In the genomic region with DNA sequence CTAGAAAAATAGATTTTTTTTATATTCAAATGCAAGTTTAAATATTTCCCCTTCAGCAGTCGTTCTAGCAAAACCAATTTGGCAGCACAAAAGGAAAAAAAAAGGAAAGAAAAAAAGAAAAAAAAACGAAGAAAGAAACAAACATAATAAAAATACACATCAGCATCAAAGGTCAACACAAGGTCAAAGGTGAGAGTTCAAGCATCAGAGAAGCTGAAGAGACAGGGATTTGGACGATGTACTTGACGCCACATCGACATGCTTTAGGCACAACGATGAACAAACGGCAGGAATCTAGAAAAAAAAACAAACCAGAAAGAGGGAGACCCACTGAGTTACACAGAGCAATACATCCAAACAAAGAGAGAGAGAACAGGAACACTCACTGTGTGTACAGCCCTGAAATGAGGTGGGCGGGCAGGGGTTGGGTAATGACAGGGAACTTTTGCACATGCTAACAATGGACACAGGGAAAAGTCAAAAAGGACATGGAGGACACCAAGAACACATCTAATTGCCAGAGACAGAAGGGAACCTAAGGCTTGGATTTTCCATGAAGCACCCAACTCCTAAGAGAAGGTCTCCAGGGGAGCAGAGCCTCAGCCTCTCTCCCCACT, we compare ENCODE assay signal across 13 cellular contexts. TPM values are rescaled to one million over a fixed set of nuclear protein-coding genes. Genes with fewer than 3 reads are reported as not detected.
DNase-seq lines count a peak whose midpoint lies in the region; ATAC-seq and TF ChIP-seq lines count a peak whose summit lies in the region.
"Had no signal": no experiment of that assay in that cellular context is flagged by ENCODE, and none has a peak within 500 bp of the region (broad histone marks: within the 10 kb centered on the region; RNA-seq: fewer than 3 reads in every experiment).

No MANE protein-coding gene starts in this region.

- H3K27ac ChIP-seq in gastroesophageal sphincter: peak overlapping the region; percentile 45 to 80 (median 62)
- H3K27ac ChIP-seq in sigmoid colon: peak overlapping the region; percentile 61 to 78 (median 68)

- TF ChIP-seq POLR2A in gastroesophageal sphincter (IDR thresholded peaks at IDR 0.05) (no peak), sigmoid colon (IDR thresholded peaks at IDR 0.05) (no peak)

- peak overlapping the region; percentile 42 for H3K27ac Mint-ChIP-seq in T-helper 1 cell treated with Interleukin-12 subunit alpha and Interleukin-12 subunit beta and Interleukin-4 antibody, amounts not matched to agents 30 μg/mL and 1 μg/mL, for 36 hours

- H3K4me3 Mint-ChIP-seq in T-helper 1 cell treated with Interleukin-12 subunit alpha and Interleukin-12 subunit beta and Interleukin-4 antibody, amounts not matched to agents 30 μg/mL and 1 μg/mL, for 36 hours: no peak overlapping the region
- H3K4me3 Mint-ChIP-seq: HFFc6, naive B cell had no signal

- H3K4me3 ChIP-seq in gastroesophageal sphincter (no peak overlapping the region), sigmoid colon (no peak overlapping the region)

- TF ChIP-seq EP300 in gastroesophageal sphincter (IDR thresholded peaks at IDR 0.05) (no peak), sigmoid colon (IDR thresholded peaks at IDR 0.05) (no peak)

- peaks cover 42% of the 10 kb centered on the region for H3K36me3 Mint-ChIP-seq in T-helper 1 cell treated with Interleukin-12 subunit alpha and Interleukin-12 subunit beta and Interleukin-4 antibody, amounts not matched to agents 30 μg/mL and 1 μg/mL, for 36 hours (ENCODE audit: low read depth)

- no peaks in the 10 kb centered on the region for H3K9me3 Mint-ChIP-seq in T-helper 1 cell treated with Interleukin-12 subunit alpha and Interleukin-12 subunit beta and Interleukin-4 antibody, amounts not matched to agents 30 μg/mL and 1 μg/mL, for 36 hours
- H3K9me3 Mint-ChIP-seq: HFFc6, naive B cell had no signal

- DNase-seq in T-helper 1 cell: no peak
- peak; percentile 70 for DNase-seq in NCI-H69 (lab: John Stamatoyannopoulos, UW)
- DNase-seq in sigmoid colon: no peak
- no peak for DNase-seq in NCI-H82 treated with DMSO at 0.1 percent for 48 hours (lab: John Stamatoyannopoulos, UW; ENCODE audit: unreplicated experiment)
- DNase-seq: HFFc6; hippocampal formation; naive B cell; stimulated activated CD4-positive, alpha-beta T cell treated with anti-CD3 and anti-CD28 coated beads, Interleukin-4, amount 100 ng/mL, for 1 hour had no signal

- peaks cover 12 to 75% (median 31%) of the 10 kb centered on the region in 3 donors for H3K4me1 ChIP-seq in gastroesophageal sphincter
- H3K4me1 ChIP-seq in sigmoid colon: peaks cover 0 to 70% (median 64%) of the 10 kb centered on the region in 4 donors

- peaks cover 13% of the 10 kb centered on the region for H3K4me1 Mint-ChIP-seq in T-helper 1 cell treated with Interleukin-12 subunit alpha and Interleukin-12 subunit beta and Interleukin-4 antibody, amounts not matched to agents 30 μg/mL and 1 μg/mL, for 36 hours (ENCODE audit: low read depth)

- 20 to 51% methylated on average over 5 to 8 of the region's 8 CpGs for WGBS in gastroesophageal sphincter (ENCODE audit: low coverage in 1 of 2), 2 donors
- 72 to 74% methylated on average over 8 of the region's 8 CpGs for WGBS in sigmoid colon, 2 donors

- H3K27me3 ChIP-seq in gastroesophageal sphincter (no peaks in the 10 kb centered on the region), sigmoid colon (no peaks in the 10 kb centered on the region)

- no peaks in the 10 kb centered on the region for H3K27me3 Mint-ChIP-seq in T-helper 1 cell treated with Interleukin-12 subunit alpha and Interleukin-12 subunit beta and Interleukin-4 antibody, amounts not matched to agents 30 μg/mL and 1 μg/mL, for 36 hours (ENCODE audit: low read depth)
- H3K27me3 Mint-ChIP-seq: naive B cell had no signal

- ATAC-seq in gastroesophageal sphincter (peak; percentile 52), HG02852 (IDR thresholded peaks at IDR 0.05; ENCODE audit: unreplicated experiment) (no peak), GM21381 (IDR thresholded peaks at IDR 0.05; ENCODE audit: unreplicated experiment) (no peak)

- no peak for TF ChIP-seq CTCF in gastroesophageal sphincter (IDR thresholded peaks at IDR 0.05)
- TF ChIP-seq CTCF in sigmoid colon (IDR thresholded peaks at IDR 0.05): no peak

- H3K9me3 ChIP-seq in gastroesophageal sphincter: no peaks in the 10 kb centered on the region
- H3K9me3 ChIP-seq in sigmoid colon: no peaks in the 10 kb centered on the region

- intact Hi-C loops in sigmoid colon (cut with DNase I): loop anchor here (5.0 kb wide), 2 partner anchors 84 to 99 kb away; a partner anchor contains a TSS

- H3K36me3 ChIP-seq in gastroesophageal sphincter (peaks cover 4 to 57% of the 10 kb centered on the region in 2 donors), sigmoid colon (peaks cover 0 to 54% (median 44%) of the 10 kb centered on the region in 4 donors)

RNA-seq across cellular contexts. Expression of a gene that starts 19.8 kb away (rescaled TPM):
- total RNA-seq in gastroesophageal sphincter (under 1 TPM in 2 of 4 donors, not detected in 2; 0.23 to 0.27 TPM), sigmoid colon (under 1 TPM in 3 of 4 donors, not detected in 1; 0.27 to 0.55 (median 0.36) TPM)
- under 1 TPM in 1 of 3 donors, not detected in 2; 0.61 TPM for polyA plus RNA-seq in sigmoid colon
- total RNA-seq: G401 had no signal

RNA-seq across cellular contexts. Expression of a gene that starts 42.5 kb away (rescaled TPM):
- total RNA-seq in gastroesophageal sphincter (100 to 1,000 TPM; 169 to 194 (median 179) TPM), sigmoid colon (100 to 1,000 TPM; 104 to 202 (median 178) TPM)
- polyA plus RNA-seq in sigmoid colon: 100 to 1,000 TPM; 117 to 151 (median 121) TPM
